17 cellular contexts compared by ENCODE assay signal in the genomic region with DNA sequence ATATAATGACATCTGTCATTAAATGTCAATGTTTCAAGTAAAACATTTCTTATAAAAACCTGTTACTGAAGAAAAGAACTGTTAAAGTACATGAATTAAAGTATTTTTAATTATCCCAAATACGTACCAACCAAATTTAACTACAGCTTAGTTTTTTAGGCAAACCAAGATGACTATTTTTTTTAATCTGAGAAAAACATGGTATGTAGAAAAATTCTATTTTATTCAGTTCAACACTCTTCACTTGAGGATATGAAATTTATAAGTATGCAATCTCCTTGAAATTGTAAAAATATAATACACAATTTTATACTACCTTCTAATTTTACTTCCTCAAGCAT.
DNase-seq lines count a peak whose midpoint lies in the region; ATAC-seq, FAIRE-seq and TF ChIP-seq lines count a peak whose summit lies in the region.
"Had no signal": no experiment of that assay in that cellular context is flagged by ENCODE, and none has a peak within 500 bp of the region (broad histone marks: within the 10 kb centered on the region; RNA-seq: fewer than 3 reads in every experiment).

No MANE protein-coding gene starts in this region.

- H3K4me1 Mint-ChIP-seq in MCF 10A (ENCODE audit: insufficient read depth, unreplicated experiment): peaks cover under 1% of the 10 kb centered on the region
- H3K4me1 Mint-ChIP-seq in T-helper 17 cell: peaks cover 8% of the 10 kb centered on the region

- no peaks in the 10 kb centered on the region for H3K9me3 Mint-ChIP-seq in MCF 10A (ENCODE audit: unreplicated experiment)
- H3K9me3 Mint-ChIP-seq: naive thymus-derived CD4-positive, alpha-beta T cell had no signal

- H3K9me1 ChIP-seq in keratinocyte (ENCODE audit: control insufficient read depth, extremely low read depth, insufficient read depth, low read length): no peaks in the 10 kb centered on the region

- BruUV-seq in MCF 10A (replicated peaks; lab: Mats Ljungman, UMichigan): no TSS peak
- no TSS peak for BruUV-seq in mammary epithelial cell (replicated peaks; lab: Mats Ljungman, UMichigan)

- H3K79me2 ChIP-seq in mammary epithelial cell (ENCODE audit: insufficient read depth, low read length) (peaks cover 86% of the 10 kb centered on the region), keratinocyte (ENCODE audit: control insufficient read depth, insufficient read depth, low read length) (peaks cover 89% of the 10 kb centered on the region)

- in situ Hi-C loops in mammary epithelial cell (cut with MboI; ENCODE audit: low sequenced_read_pairs in 2 of 2): loop anchor here (10.0 kb wide), 2 partner anchors 127 to 237 kb away; no protein-coding TSS in a partner anchor

- POLR2A ChIA-PET in MCF 10A (lab: Yijun Ruan, JAX): interaction anchor here (0.6 to 4.9 kb wide), 10 partner anchors 9 to 681 kb away, joined by 3 to 48 read pairs (median 3); no protein-coding TSS in a partner anchor

- no peaks in the 10 kb centered on the region for H3K27me3 Mint-ChIP-seq in MCF 10A (ENCODE audit: insufficient read depth, unreplicated experiment)
- H3K27me3 Mint-ChIP-seq in T-helper 17 cell: peaks cover 35% of the 10 kb centered on the region

- no peak for FAIRE-seq in keratinocyte (lab: Jason Lieb, UNC)

- H4K20me1 ChIP-seq in mammary epithelial cell (ENCODE audit: insufficient read depth, low read length) (no peaks in the 10 kb centered on the region), keratinocyte (ENCODE audit: control insufficient read depth, extremely low read depth, insufficient read depth, low read length) (no peaks in the 10 kb centered on the region)

- H3K4me2 ChIP-seq in mammary epithelial cell (ENCODE audit: insufficient read depth, low read depth, low read length): peak overlapping the region; percentile 87
- H3K4me2 ChIP-seq in keratinocyte (ENCODE audit: control insufficient read depth, extremely low read depth, insufficient read depth, low read depth, low read length): peak overlapping the region; percentile 72

- no peak overlapping the region for H2AFZ ChIP-seq in mammary epithelial cell (ENCODE audit: low read depth, low read length)
- no peak overlapping the region for H2AFZ ChIP-seq in keratinocyte (ENCODE audit: control insufficient read depth, low read length)

- no peak for DNase-seq in MCF 10A (ENCODE audit: unreplicated experiment)
- DNase-seq in breast epithelium (ENCODE audit: low spot score in 2 of 2): no peak
- no peak for DNase-seq in mammary epithelial cell
- DNase-seq in keratinocyte (ENCODE audit: low read depth, low spot score): no peak
- DNase-seq in cerebellar cortex (ENCODE audit: low spot score): no peak
- no peak for DNase-seq in T-helper 17 cell
- no peak for DNase-seq in NCI-H345 (lab: John Stamatoyannopoulos, UW)
- DNase-seq: ACHN; DMS153; left ventricle myocardium inferior; naive thymus-derived CD4-positive, alpha-beta T cell; NK-92 treated with Interleukin-12 subunit alpha and Interleukin-12 subunit beta, amount 100 ng/mL, for 24 hours; SHP77; stimulated activated CD4-positive, alpha-beta T cell treated with anti-CD3 and anti-CD28 coated beads, Interleukin-4, amount 100 ng/mL, for 1 hour; T1000; upper lobe of right lung had no signal

- TF ChIP-seq POLR2A in breast epithelium (IDR thresholded peaks at IDR 0.05): no peak

- H3K27me3 ChIP-seq in breast epithelium (peaks cover 0 to 31% of the 10 kb centered on the region in 2 donors), mammary epithelial cell (ENCODE audit: insufficient read depth, low read length) (no peaks in the 10 kb centered on the region), keratinocyte (ENCODE audit: control insufficient read depth, extremely low read depth, insufficient read depth, low read length) (no peaks in the 10 kb centered on the region)

- CTCF ChIA-PET in MCF 10A (lab: Yijun Ruan, JAX): interaction anchor here (0.7 to 1.1 kb wide), 3 partner anchors 151 to 686 kb away, joined by 3 to 9 read pairs (median 4); no protein-coding TSS in a partner anchor
- CTCF ChIA-PET in mammary epithelial cell (lab: Charles Lee; ENCODE audit: low non-redundant PET): no interaction called here

- H3K36me3 ChIP-seq in breast epithelium (no peaks in the 10 kb centered on the region), mammary epithelial cell (ENCODE audit: insufficient read depth, low read length) (peaks cover 21% of the 10 kb centered on the region), keratinocyte (ENCODE audit: control insufficient read depth in 2 of 2, extremely low read depth in 1 of 2, insufficient read depth in 2 of 2, low read length in 2 of 2) (peaks cover 1 to 7% of the 10 kb centered on the region in 2 experiments)
- H3K36me3 ChIP-seq: left ventricle myocardium inferior, upper lobe of right lung had no signal

- intact Hi-C loops in MCF 10A (cut with micrococcal nuclease) (loop anchor here (1.0 to 10.0 kb wide), 6 partner anchors 50 to 682 kb away; no protein-coding TSS in a partner anchor), breast epithelium (cut with DNase I; ENCODE audit: low total_unique reads) (no loop called here), mammary epithelial cell (cut with micrococcal nuclease) (loop anchor here (5.0 to 10.0 kb wide), 3 partner anchors 53 to 303 kb away; no protein-coding TSS in a partner anchor)

- WGBS in mammary epithelial cell (ENCODE audit: low coverage, missing lambda C conversion rate): 0% methylated on average over 1 of the region's 1 CpG

- dilution Hi-C loops in mammary epithelial cell (cut with HindIII; ENCODE audit: low sequenced_read_pairs) (loop anchor here (5.0 kb wide), 2 partner anchors 90 to 120 kb away; no protein-coding TSS in a partner anchor), keratinocyte (cut with MboI; ENCODE audit: extremely low pct_ligation_motif_present, low sequenced_read_pairs) (loop anchor here (10.0 to 25.0 kb wide), 2 partner anchors 117 to 230 kb away; no protein-coding TSS in a partner anchor)

- H3K27ac ChIP-seq in breast epithelium: no peak overlapping the region
- H3K27ac ChIP-seq in mammary epithelial cell (ENCODE audit: insufficient read depth, low read depth, low read length): peak overlapping the region; percentile 99
- peak overlapping the region; percentile 85 for H3K27ac ChIP-seq in keratinocyte (ENCODE audit: control insufficient read depth, insufficient read depth, low read length)
- H3K27ac ChIP-seq: left ventricle myocardium inferior, upper lobe of right lung had no signal

- H3K36me3 Mint-ChIP-seq in MCF 10A (ENCODE audit: insufficient read depth, unreplicated experiment) (no peaks in the 10 kb centered on the region), T-helper 17 cell (ENCODE audit: low read depth) (no peaks in the 10 kb centered on the region)
- H3K36me3 Mint-ChIP-seq: naive thymus-derived CD4-positive, alpha-beta T cell had no signal

- peaks cover 0 to 5% of the 10 kb centered on the region in 2 donors for H3K4me1 ChIP-seq in breast epithelium
- H3K4me1 ChIP-seq in mammary epithelial cell (ENCODE audit: insufficient read depth, low read length): peaks cover 14% of the 10 kb centered on the region
- H3K4me1 ChIP-seq in keratinocyte (ENCODE audit: control insufficient read depth, extremely low read depth, insufficient read depth, low read length): peaks cover 15% of the 10 kb centered on the region

- TF ChIP-seq CTCF in MCF 10A (IDR thresholded peaks at IDR 0.05; ENCODE audit: unreplicated experiment) (no peak), breast epithelium (IDR thresholded peaks at IDR 0.05) (no peak), mammary epithelial cell (conservative IDR thresholded peaks at IDR 0.05 in 1 of 2, IDR thresholded peaks at IDR 0.05 in 1 of 2; ENCODE audit: extremely low read depth in 1 of 2, insufficient read depth in 1 of 2, low read depth in 1 of 2, low read length in 2 of 2) (no peak), keratinocyte (optimal IDR thresholded peaks at IDR 0.05 in 1 of 3, IDR thresholded peaks at IDR 0.05 in 1 of 3, conservative IDR thresholded peaks at IDR 0.05 in 1 of 3; ENCODE audit: extremely low read depth in 1 of 3, insufficient read depth in 2 of 3, low read length in 3 of 3) (no peak)

- no peak for ATAC-seq in T-helper 17 cell
- ATAC-seq in HG03354 (IDR thresholded peaks at IDR 0.05; ENCODE audit: poor library complexity, severe bottlenecking, unreplicated experiment): no peak
- ATAC-seq: naive thymus-derived CD4-positive, alpha-beta T cell; upper lobe of right lung had no signal

- H3K27ac Mint-ChIP-seq in MCF 10A (ENCODE audit: low read depth, unreplicated experiment): peak overlapping the region; percentile 95
- no peak overlapping the region for H3K27ac Mint-ChIP-seq in T-helper 17 cell

- H3K4me3 ChIP-seq in breast epithelium (no peak overlapping the region), mammary epithelial cell (replicated peaks in 1 of 3; ENCODE audit: insufficient read depth in 1 of 3, low read depth in 2 of 3, low read length in 3 of 3) (peak overlapping the region; percentile 90 to 94 (median 91)), keratinocyte (ENCODE audit: control insufficient read depth in 2 of 3, extremely low read depth in 1 of 3, insufficient read depth in 2 of 3, low read depth in 1 of 3, low read length in 3 of 3) (peak overlapping the region; percentile 65 to 80 (median 71))
- H3K4me3 ChIP-seq: left ventricle myocardium inferior, upper lobe of right lung had no signal

- H3K4me3 Mint-ChIP-seq in MCF 10A (ENCODE audit: unreplicated experiment) (peak overlapping the region; percentile 80), T-helper 17 cell (no peak overlapping the region)

- peak overlapping the region; percentile 97 for H3K9ac ChIP-seq in mammary epithelial cell (ENCODE audit: insufficient read depth, low read length)
- H3K9ac ChIP-seq in keratinocyte (ENCODE audit: control insufficient read depth, extremely low read depth, insufficient read depth, low read length): peak overlapping the region; percentile 95

- H3K9me3 ChIP-seq in breast epithelium (no peaks in the 10 kb centered on the region), mammary epithelial cell (replicated peaks; ENCODE audit: insufficient read depth, low read length) (no peaks in the 10 kb centered on the region), keratinocyte (ENCODE audit: control insufficient read depth, low read depth, low read length) (no peaks in the 10 kb centered on the region), T-helper 17 cell (ENCODE audit: control insufficient read depth, low read length, poor library complexity, severe bottlenecking) (no peaks in the 10 kb centered on the region)
- H3K9me3 ChIP-seq: left ventricle myocardium inferior, upper lobe of right lung had no signal

Comparison
In these comparisons a context has a peak if more than half of its experiments do, and no peak if none do; other contexts are left out.
1. H3K27ac ChIP-seq: peak in mammary epithelial cell (single experiment) and keratinocyte (single experiment); none in breast epithelium (0 of 2).
2. H3K4me3 ChIP-seq: peak in mammary epithelial cell (3 of 3) and keratinocyte (3 of 3); none in breast epithelium (0 of 3).